ENCODE assay signal across 28 cellular contexts in the genomic region with DNA sequence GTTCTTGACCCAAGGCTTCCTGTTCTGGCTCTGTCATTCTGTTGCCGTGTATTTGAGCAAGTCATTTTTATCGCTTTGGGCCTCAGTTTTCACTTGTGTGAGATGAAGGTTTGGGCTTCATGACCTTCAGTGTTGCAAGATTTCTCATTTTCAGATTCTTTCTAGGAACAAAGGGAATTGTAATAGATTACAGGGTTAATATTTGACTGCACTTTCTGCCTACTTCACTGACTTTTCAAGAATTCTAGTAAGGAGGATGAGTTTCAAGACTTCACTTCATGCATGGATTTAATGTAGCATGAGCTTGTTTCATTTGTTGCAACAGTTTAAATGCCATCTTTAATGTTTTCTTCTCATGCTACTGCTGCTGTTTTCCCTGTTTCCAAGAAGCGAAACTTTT.
"Had no signal": no experiment of that assay in that cellular context is flagged by ENCODE, and none has a peak within 500 bp of the region (broad histone marks: within the 10 kb centered on the region; RNA-seq: fewer than 3 reads in every experiment).

No MANE protein-coding gene starts in this region.

- H3K27ac ChIP-seq: colonic mucosa, epithelial cell of prostate, esophagus muscularis mucosa, foreskin keratinocyte, gastroesophageal sphincter, heart right ventricle, left lung, neural progenitor cell, parathyroid adenoma, prostate gland, skin epidermis, spleen, thoracic aorta, tibial nerve, upper lobe of left lung had no signal

- H3K4me3 Mint-ChIP-seq: dendritic cell treated with granulocyte-macrophage colony-stimulating factor and Interleukin-4, amounts not matched to agents 40 ng/mL and 50 ng/mL, for 4 days; endodermal cell; mesothelial cell of epicardium; naive B cell; natural killer cell treated with Interleukin-12 subunit alpha and Interleukin-12 subunit beta and Interleukin-15 and Interleukin-18, amount 100 ng/mL, for 72 hours; neural progenitor cell; stimulated activated naive B cell treated with anti-CD40 and anti-IgM and Interleukin-4, amounts not matched to agents 10 μg/mL and 1 μg/mL and 100 μg/mL, for 72 hours; stimulated activated naive CD8-positive, alpha-beta T cell treated with anti-CD3 and anti-CD28 coated beads, Interleukin-15, Interleukin-2, amounts not matched to agents 100 ng/mL and 50 ng/mL, for 24 hours had no signal

- DNase-seq: colonic mucosa; effector CD8-positive, alpha-beta T cell; endodermal cell; foreskin keratinocyte; glutamatergic neuron; heart right ventricle; hippocampal formation; left lung; mesenchymal stem cell; mucosa of descending colon; naive B cell; right cardiac atrium; spleen; stimulated activated naive B cell treated with anti-CD40 and anti-IgM and Interleukin-4, amounts not matched to agents 10 μg/mL and 1 μg/mL and 100 μg/mL, for 72 hours; upper lobe of left lung had no signal

- ATAC-seq: foreskin keratinocyte; gastroesophageal sphincter; heart right ventricle; left lung; mucosa of descending colon; natural killer cell treated with Interleukin-12 subunit alpha and Interleukin-12 subunit beta and Interleukin-15 and Interleukin-18, amount 100 ng/mL, for 72 hours; right cardiac atrium; stimulated activated naive B cell treated with anti-CD40 and anti-IgM and Interleukin-4, amounts not matched to agents 10 μg/mL and 1 μg/mL and 100 μg/mL, for 72 hours had no signal

- H3K79me2 ChIP-seq: parathyroid adenoma had no signal

- H3K36me3 ChIP-seq: colonic mucosa, esophagus muscularis mucosa, gastroesophageal sphincter, heart right ventricle, left lung, neural progenitor cell, prostate gland, spleen, thoracic aorta, tibial nerve, upper lobe of left lung had no signal

- H3K27me3 ChIP-seq: colonic mucosa, esophagus muscularis mucosa, foreskin keratinocyte, gastroesophageal sphincter, heart right ventricle, left lung, neural progenitor cell, spleen, tibial nerve, upper lobe of left lung had no signal

- H3K27ac Mint-ChIP-seq: dendritic cell treated with granulocyte-macrophage colony-stimulating factor and Interleukin-4, amounts not matched to agents 40 ng/mL and 50 ng/mL, for 4 days; endodermal cell; mesothelial cell of epicardium; naive B cell; natural killer cell treated with Interleukin-12 subunit alpha and Interleukin-12 subunit beta and Interleukin-15 and Interleukin-18, amount 100 ng/mL, for 72 hours; neural progenitor cell; stimulated activated naive B cell treated with anti-CD40 and anti-IgM and Interleukin-4, amounts not matched to agents 10 μg/mL and 1 μg/mL and 100 μg/mL, for 72 hours; stimulated activated naive CD8-positive, alpha-beta T cell treated with anti-CD3 and anti-CD28 coated beads, Interleukin-15, Interleukin-2, amounts not matched to agents 100 ng/mL and 50 ng/mL, for 24 hours had no signal

- H3K4me1 ChIP-seq: colonic mucosa, foreskin keratinocyte, left lung, neural progenitor cell, parathyroid adenoma, prostate gland, spleen, tibial nerve, upper lobe of left lung had no signal

- H2AFZ ChIP-seq: neural progenitor cell, parathyroid adenoma had no signal

- H3K4me1 Mint-ChIP-seq: endodermal cell; naive B cell; neural progenitor cell; stimulated activated naive B cell treated with anti-CD40 and anti-IgM and Interleukin-4, amounts not matched to agents 10 μg/mL and 1 μg/mL and 100 μg/mL, for 72 hours had no signal

- H3K4me3 ChIP-seq: colonic mucosa, esophagus muscularis mucosa, gastroesophageal sphincter, heart right ventricle, left lung, mucosa of descending colon, neural progenitor cell, prostate gland, skin epidermis, spleen, thoracic aorta, tibial nerve, upper lobe of left lung had no signal

- H3K36me3 Mint-ChIP-seq: mesothelial cell of epicardium; naive B cell; natural killer cell treated with Interleukin-12 subunit alpha and Interleukin-12 subunit beta and Interleukin-15 and Interleukin-18, amount 100 ng/mL, for 72 hours; neural progenitor cell; stimulated activated naive B cell treated with anti-CD40 and anti-IgM and Interleukin-4, amounts not matched to agents 10 μg/mL and 1 μg/mL and 100 μg/mL, for 72 hours had no signal

- H3K4me2 ChIP-seq: neural progenitor cell had no signal

- H3K27me3 Mint-ChIP-seq: dendritic cell treated with granulocyte-macrophage colony-stimulating factor and Interleukin-4, amounts not matched to agents 40 ng/mL and 50 ng/mL, for 4 days; naive B cell; natural killer cell treated with Interleukin-12 subunit alpha and Interleukin-12 subunit beta and Interleukin-15 and Interleukin-18, amount 100 ng/mL, for 72 hours; stimulated activated naive B cell treated with anti-CD40 and anti-IgM and Interleukin-4, amounts not matched to agents 10 μg/mL and 1 μg/mL and 100 μg/mL, for 72 hours; stimulated activated naive CD8-positive, alpha-beta T cell treated with anti-CD3 and anti-CD28 coated beads, Interleukin-15, Interleukin-2, amounts not matched to agents 100 ng/mL and 50 ng/mL, for 24 hours had no signal

- H3K9me3 Mint-ChIP-seq: endodermal cell; mesothelial cell of epicardium; neural progenitor cell; stimulated activated naive B cell treated with anti-CD40 and anti-IgM and Interleukin-4, amounts not matched to agents 10 μg/mL and 1 μg/mL and 100 μg/mL, for 72 hours had no signal
